21 cellular contexts compared by ENCODE assay signal in genomic region chr6:6597682-6598081, GRCh38. TPM values are rescaled to one million over a fixed set of nuclear protein-coding genes. Genes with fewer than 3 reads are reported as not detected.
"Had no signal": no experiment of that assay in that cellular context is flagged by ENCODE, and none has a peak within 500 bp of the region (broad histone marks: within the 10 kb centered on the region; RNA-seq: fewer than 3 reads in every experiment).

No MANE protein-coding gene starts in this region.

- H3K4me1 ChIP-seq: gastroesophageal sphincter had no signal

- H3K9me3 ChIP-seq: gastroesophageal sphincter, heart right ventricle, mucosa of descending colon, prostate gland, sigmoid colon, stomach, thoracic aorta had no signal

- DNase-seq: activated CD4-positive, alpha-beta T cell treated with anti-CD3 and anti-CD28 coated beads, Interleukin-2, amount 50 U/mL, for 48 hours; activated CD4-positive, CD25-positive, alpha-beta regulatory T cell treated with anti-CD3 and anti-CD28 coated beads, Interleukin-2, amount 50 U/mL, for 72 hours; activated naive CD4-positive, alpha-beta T cell treated with anti-CD3 and anti-CD28 coated beads for 36 hours; erythroblast; heart right ventricle; mammary epithelial cell; mucosa of descending colon; sigmoid colon; stimulated activated CD4-positive, alpha-beta T cell treated with anti-CD3 and anti-CD28 coated beads, Interleukin-1b, Interleukin-23, amount 100 ng/mL, for 48 hours; stomach; T-cell; T-helper 9 cell had no signal

- H3K36me3 ChIP-seq: gastroesophageal sphincter, heart right ventricle, prostate gland, sigmoid colon, stomach, thoracic aorta had no signal

- H3K27ac ChIP-seq: prostate gland, sigmoid colon, stomach, thoracic aorta had no signal

- H3K27ac Mint-ChIP-seq: activated naive CD4-positive, alpha-beta T cell treated with anti-CD3 and anti-CD28 coated beads for 36 hours; activated T-helper 17 cell treated with anti-CD3 and anti-CD28 coated beads, Interleukin-2, amount 50 U/mL, for 72 hours; natural killer cell treated with Interleukin-12 subunit alpha and Interleukin-12 subunit beta and Interleukin-15 and Interleukin-18, amount 100 ng/mL, for 72 hours had no signal

- H3K36me3 Mint-ChIP-seq: natural killer cell treated with Interleukin-12 subunit alpha and Interleukin-12 subunit beta and Interleukin-15 and Interleukin-18, amount 100 ng/mL, for 72 hours had no signal

- H3K4me3 ChIP-seq: gastroesophageal sphincter, mucosa of descending colon, prostate gland, sigmoid colon, stomach, thoracic aorta had no signal

- H3K27me3 ChIP-seq: dorsolateral prefrontal cortex, heart right ventricle, sigmoid colon, stomach had no signal

- H3K4me3 Mint-ChIP-seq: activated naive CD4-positive, alpha-beta T cell treated with anti-CD3 and anti-CD28 coated beads for 36 hours; activated T-helper 17 cell treated with anti-CD3 and anti-CD28 coated beads, Interleukin-2, amount 50 U/mL, for 72 hours; natural killer cell treated with Interleukin-12 subunit alpha and Interleukin-12 subunit beta and Interleukin-15 and Interleukin-18, amount 100 ng/mL, for 72 hours had no signal

- ATAC-seq: activated T-helper 17 cell treated with anti-CD3 and anti-CD28 coated beads, Interleukin-2, amount 50 U/mL, for 72 hours; gastroesophageal sphincter; mucosa of descending colon; natural killer cell treated with Interleukin-12 subunit alpha and Interleukin-12 subunit beta and Interleukin-15 and Interleukin-18, amount 100 ng/mL, for 72 hours; T-cell had no signal

- H3K9me3 Mint-ChIP-seq: activated naive CD4-positive, alpha-beta T cell treated with anti-CD3 and anti-CD28 coated beads for 36 hours; activated T-helper 17 cell treated with anti-CD3 and anti-CD28 coated beads, Interleukin-2, amount 50 U/mL, for 72 hours; natural killer cell treated with Interleukin-12 subunit alpha and Interleukin-12 subunit beta and Interleukin-15 and Interleukin-18, amount 100 ng/mL, for 72 hours; T-cell had no signal

RNA-seq across cellular contexts. Expression of gene LY86, which starts 9.2 kb away (rescaled TPM):
- total RNA-seq: activated T-helper 17 cell treated with anti-CD3 and anti-CD28 coated beads, Interleukin-2, amount 50 U/mL, for 72 hours; astrocyte; bronchial epithelial cell; chondrocyte; mammary epithelial cell had no signal
